Comparison of ENCODE assay signal across 8 cellular contexts in genomic region chr7:63925626-63926460, GRCh38.
DNase-seq lines count a peak whose midpoint lies in the region; ATAC-seq and TF ChIP-seq lines count a peak whose summit lies in the region.

No MANE protein-coding gene starts in this region.

- H3K27ac ChIP-seq in adrenal gland, result peak overlapping the region; percentile 63 to 84 (median 70)

- intact Hi-C loops in adrenal gland (cut with DNase I) (no loop called here), left colon (cut with DNase I, micrococcal nuclease) (no loop called here)

- H3K4me1 ChIP-seq in adrenal gland (replicated peaks in 1 of 2), result peaks cover 0 to 11% of the 10 kb centered on the region in 2 donors

- no peaks in the 10 kb centered on the region for H3K36me3 ChIP-seq in adrenal gland (replicated peaks in 1 of 2)

- no peak for TF ChIP-seq CTCF in adrenal gland (IDR thresholded peaks at IDR 0.05)

- ATAC-seq in left colon (peak; percentile 97), HG03139 (IDR thresholded peaks at IDR 0.05; ENCODE audit: unreplicated experiment) (no peak)

- no peaks in the 10 kb centered on the region for H3K27me3 ChIP-seq in adrenal gland

- DNase-seq in SIG-M5 treated with dmso at 0.1 percent for 504 hours (lab: John Stamatoyannopoulos, UW; ENCODE audit: unreplicated experiment), result peak; percentile 47
- no peak for DNase-seq in SIG-M5 (lab: John Stamatoyannopoulos, UW)
- peak; percentile 69 to 91 (median 78) for DNase-seq in T-helper 1 cell
- DNase-seq in adrenal gland, result peak; percentile 69 to 96 (median 94)
- peak; percentile 94 to 96 for DNase-seq in left colon
- DNase-seq in stimulated activated CD4-positive, alpha-beta T cell treated with anti-CD3 and anti-CD28 coated beads, TNF-alpha, amount 100 ng/mL, for 24 hours (ENCODE audit: low read depth in 3 of 3), result peak; percentile 72 to 87 (median 79)
- no peak for DNase-seq in amniotic stem cell (lab: John Stamatoyannopoulos, UW)

- WGBS in adrenal gland, 4 donors, result 3 to 40% (median 9%) methylated on average over 39 to 47 of the region's 47 CpGs

- peaks cover 0 to 8% (median 0%) of the 10 kb centered on the region in 3 donors for H3K9me3 ChIP-seq in adrenal gland (replicated peaks in 1 of 3)

- peak in 1 of 2 donors; percentile 4 for TF ChIP-seq POLR2A in adrenal gland (IDR thresholded peaks at IDR 0.05)

- peak overlapping the region in 3 of 4 donors; percentile 46 to 88 (median 77) for H3K4me3 ChIP-seq in adrenal gland

Comparison
In these comparisons a context has a peak if more than half of its experiments do, and no peak if none do; other contexts are left out.
1. DNase-seq: peak in SIG-M5 treated with dmso at 0.1 percent for 504 hours (single experiment), T-helper 1 cell (5 of 5), adrenal gland (7 of 7), left colon (2 of 2) and stimulated activated CD4-positive, alpha-beta T cell treated with anti-CD3 and anti-CD28 coated beads, TNF-alpha, amount 100 ng/mL, for 24 hours (3 of 3); none in SIG-M5 (single experiment) and amniotic stem cell (single experiment).